Comparison of ENCODE assay signal across 1 cellular context in the genomic region with DNA sequence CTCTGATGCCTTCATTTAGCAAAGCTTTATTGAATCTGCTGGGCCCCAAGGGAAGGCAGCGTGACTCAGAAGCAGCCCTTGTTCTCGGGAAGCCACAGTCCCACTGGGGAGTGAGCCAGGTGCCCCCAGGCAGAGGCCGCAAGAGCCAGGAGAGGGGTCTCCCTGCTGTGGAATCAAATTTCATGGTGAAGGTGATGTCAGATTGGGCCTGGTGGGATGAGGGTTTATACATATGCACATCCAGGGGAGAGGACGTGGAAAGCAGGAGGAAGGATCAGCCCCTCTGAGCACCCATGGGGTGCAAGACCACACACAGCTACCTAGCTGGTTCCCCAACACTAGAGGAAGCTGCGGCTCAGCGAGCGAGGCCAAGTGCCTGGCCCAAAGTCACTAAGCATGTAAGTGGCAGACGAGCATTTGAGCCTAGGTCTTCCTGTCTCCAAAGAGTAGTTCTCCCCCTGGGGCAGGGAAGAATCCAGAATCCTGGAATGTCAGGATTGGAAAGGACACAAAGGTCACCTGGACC.
TF ChIP-seq lines count a peak whose summit lies in the region.

No MANE protein-coding gene starts in this region.

TF ChIP-seq in HEK293, 187 proteins besides CTCF, POLR2A, EP300 and RAD21 (continued from another document and continues in another):
- TF ChIP-seq, protein P1, sequence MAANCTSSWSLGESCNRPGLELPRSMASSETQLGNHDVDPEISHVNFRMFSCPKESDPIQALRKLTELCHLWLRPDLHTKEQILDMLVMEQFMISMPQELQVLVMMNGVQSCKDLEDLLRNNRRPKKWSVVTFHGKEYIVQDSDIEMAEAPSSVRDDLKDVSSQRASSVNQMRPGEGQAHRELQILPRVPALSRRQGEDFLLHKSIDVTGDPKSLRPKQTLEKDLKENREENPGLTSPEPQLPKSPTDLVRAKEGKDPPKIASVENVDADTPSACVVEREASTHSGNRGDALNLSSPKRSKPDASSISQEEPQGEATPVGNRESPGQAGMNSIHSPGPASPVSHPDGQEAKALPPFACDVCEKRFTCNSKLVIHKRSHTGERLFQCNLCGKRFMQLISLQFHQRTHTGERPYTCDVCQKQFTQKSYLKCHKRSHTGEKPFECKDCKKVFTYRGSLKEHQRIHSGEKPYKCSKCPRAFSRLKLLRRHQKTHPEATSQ (tag by site-specific recombination; IDR thresholded peaks at IDR 0.05): no peak
- TF ChIP-seq ZNF133 (tag by site-specific recombination; IDR thresholded peaks at IDR 0.05): no peak
- TF ChIP-seq ZNF366 (tag by site-specific recombination; conservative IDR thresholded peaks at IDR 0.05): 0 out of 2 replicates have a peak, but pooled peaks have one; percentile 32
- TF ChIP-seq, protein P2, sequence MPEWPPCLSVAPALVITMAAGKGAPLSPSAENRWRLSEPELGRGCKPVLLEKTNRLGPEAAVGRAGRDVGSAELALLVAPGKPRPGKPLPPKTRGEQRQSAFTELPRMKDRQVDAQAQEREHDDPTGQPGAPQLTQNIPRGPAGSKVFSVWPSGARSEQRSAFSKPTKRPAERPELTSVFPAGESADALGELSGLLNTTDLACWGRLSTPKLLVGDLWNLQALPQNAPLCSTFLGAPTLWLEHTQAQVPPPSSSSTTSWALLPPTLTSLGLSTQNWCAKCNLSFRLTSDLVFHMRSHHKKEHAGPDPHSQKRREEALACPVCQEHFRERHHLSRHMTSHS (tag by site-specific recombination; IDR thresholded peaks at IDR 0.05): no peak
- TF ChIP-seq, protein P3, sequence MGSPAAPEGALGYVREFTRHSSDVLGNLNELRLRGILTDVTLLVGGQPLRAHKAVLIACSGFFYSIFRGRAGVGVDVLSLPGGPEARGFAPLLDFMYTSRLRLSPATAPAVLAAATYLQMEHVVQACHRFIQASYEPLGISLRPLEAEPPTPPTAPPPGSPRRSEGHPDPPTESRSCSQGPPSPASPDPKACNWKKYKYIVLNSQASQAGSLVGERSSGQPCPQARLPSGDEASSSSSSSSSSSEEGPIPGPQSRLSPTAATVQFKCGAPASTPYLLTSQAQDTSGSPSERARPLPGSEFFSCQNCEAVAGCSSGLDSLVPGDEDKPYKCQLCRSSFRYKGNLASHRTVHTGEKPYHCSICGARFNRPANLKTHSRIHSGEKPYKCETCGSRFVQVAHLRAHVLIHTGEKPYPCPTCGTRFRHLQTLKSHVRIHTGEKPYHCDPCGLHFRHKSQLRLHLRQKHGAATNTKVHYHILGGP (tag by site-specific recombination; IDR thresholded peaks at IDR 0.05): no peak
- TF ChIP-seq ZNF830 (tag by site-specific recombination; IDR thresholded peaks at IDR 0.05; ENCODE audit: low read depth): no peak
- TF ChIP-seq ZNF341 (tag by site-specific recombination; IDR thresholded peaks at IDR 0.05; ENCODE audit: low read depth): peak; percentile 80
- TF ChIP-seq REPIN1 (tag by site-specific recombination; IDR thresholded peaks at IDR 0.05; ENCODE audit: low read depth): no peak
- TF ChIP-seq, protein P4, sequence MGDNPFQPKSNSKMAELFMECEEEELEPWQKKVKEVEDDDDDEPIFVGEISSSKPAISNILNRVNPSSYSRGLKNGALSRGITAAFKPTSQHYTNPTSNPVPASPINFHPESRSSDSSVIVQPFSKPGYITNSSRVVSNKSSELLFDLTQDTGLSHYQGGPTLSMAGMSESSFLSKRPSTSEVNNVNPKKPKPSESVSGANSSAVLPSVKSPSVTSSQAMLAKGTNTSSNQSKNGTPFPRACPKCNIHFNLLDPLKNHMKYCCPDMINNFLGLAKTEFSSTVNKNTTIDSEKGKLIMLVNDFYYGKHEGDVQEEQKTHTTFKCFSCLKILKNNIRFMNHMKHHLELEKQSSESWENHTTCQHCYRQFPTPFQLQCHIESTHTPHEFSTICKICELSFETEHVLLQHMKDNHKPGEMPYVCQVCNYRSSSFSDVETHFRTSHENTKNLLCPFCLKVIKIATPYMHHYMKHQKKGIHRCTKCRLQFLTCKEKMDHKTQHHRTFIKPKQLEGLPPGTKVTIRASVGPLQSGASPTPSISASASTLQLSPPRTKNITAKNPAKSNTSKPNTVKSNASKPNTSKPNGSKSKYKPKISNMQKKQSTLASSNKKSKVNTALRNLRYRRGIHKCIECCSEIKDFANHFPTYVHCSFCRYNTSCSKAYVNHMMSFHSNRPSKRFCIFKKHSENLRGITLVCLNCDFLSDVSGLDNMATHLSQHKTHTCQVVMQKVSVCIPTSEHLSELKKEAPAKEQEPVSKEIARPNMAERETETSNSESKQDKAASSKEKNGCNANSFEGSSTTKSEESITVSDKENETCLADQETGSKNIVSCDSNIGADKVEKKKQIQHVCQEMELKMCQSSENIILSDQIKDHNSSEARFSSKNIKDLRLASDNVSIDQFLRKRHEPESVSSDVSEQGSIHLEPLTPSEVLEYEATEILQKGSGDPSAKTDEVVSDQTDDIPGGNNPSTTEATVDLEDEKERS (tag by site-specific recombination; IDR thresholded peaks at IDR 0.05): no peak
- TF ChIP-seq ZNF175 (tag by site-specific recombination; IDR thresholded peaks at IDR 0.05): no peak
- no peak for TF ChIP-seq OVOL3 (tag by site-specific recombination; IDR thresholded peaks at IDR 0.05)
- no peak for TF ChIP-seq ZNF549 (tag by site-specific recombination; IDR thresholded peaks at IDR 0.05)
- no peak for TF ChIP-seq ZNF544 (tag by site-specific recombination; IDR thresholded peaks at IDR 0.05)
- TF ChIP-seq ZNF768 (tag by site-specific recombination; IDR thresholded peaks at IDR 0.05): no peak
- TF ChIP-seq RBAK (tag by site-specific recombination; IDR thresholded peaks at IDR 0.05): no peak
- peak; percentile 61 for TF ChIP-seq ZNF629 (tag by site-specific recombination; IDR thresholded peaks at IDR 0.05)
- TF ChIP-seq MEIS1 (CRISPR knock-in tag; IDR thresholded peaks at IDR 0.05; ENCODE audit: borderline replicate concordance): no peak
- TF ChIP-seq ZBTB48 (tag by site-specific recombination; IDR thresholded peaks at IDR 0.05): peak; percentile 43; the same call in 1 of the 2 replicates
- TF ChIP-seq, protein P5, sequence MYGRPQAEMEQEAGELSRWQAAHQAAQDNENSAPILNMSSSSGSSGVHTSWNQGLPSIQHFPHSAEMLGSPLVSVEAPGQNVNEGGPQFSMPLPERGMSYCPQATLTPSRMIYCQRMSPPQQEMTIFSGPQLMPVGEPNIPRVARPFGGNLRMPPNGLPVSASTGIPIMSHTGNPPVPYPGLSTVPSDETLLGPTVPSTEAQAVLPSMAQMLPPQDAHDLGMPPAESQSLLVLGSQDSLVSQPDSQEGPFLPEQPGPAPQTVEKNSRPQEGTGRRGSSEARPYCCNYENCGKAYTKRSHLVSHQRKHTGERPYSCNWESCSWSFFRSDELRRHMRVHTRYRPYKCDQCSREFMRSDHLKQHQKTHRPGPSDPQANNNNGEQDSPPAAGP (tag by site-specific recombination; IDR thresholded peaks at IDR 0.05): no peak
- no peak for TF ChIP-seq ZNF433 (tag by site-specific recombination; IDR thresholded peaks at IDR 0.05; ENCODE audit: low read depth)
- TF ChIP-seq KLF8 (tag by site-specific recombination; IDR thresholded peaks at IDR 0.05): no peak
- TF ChIP-seq ZNF2 (tag by site-specific recombination; IDR thresholded peaks at IDR 0.05): peak; percentile 34; the same call in 1 of the 2 replicates
- TF ChIP-seq ZNF776 (tag by site-specific recombination; IDR thresholded peaks at IDR 0.05; ENCODE audit: borderline replicate concordance): no peak
- TF ChIP-seq ZNF354C (tag by site-specific recombination; IDR thresholded peaks at IDR 0.05; ENCODE audit: borderline replicate concordance, low read depth): no peak
- peak; percentile 53 for TF ChIP-seq ZEB2 (tag by site-specific recombination; IDR thresholded peaks at IDR 0.05)
- TF ChIP-seq ZNF521 (tag by site-specific recombination; IDR thresholded peaks at IDR 0.05): no peak
- no peak for TF ChIP-seq PRDM1 (tag by site-specific recombination; IDR thresholded peaks at IDR 0.05)
- TF ChIP-seq ZNF248 (tag by site-specific recombination; IDR thresholded peaks at IDR 0.05): no peak
- TF ChIP-seq, protein P6, sequence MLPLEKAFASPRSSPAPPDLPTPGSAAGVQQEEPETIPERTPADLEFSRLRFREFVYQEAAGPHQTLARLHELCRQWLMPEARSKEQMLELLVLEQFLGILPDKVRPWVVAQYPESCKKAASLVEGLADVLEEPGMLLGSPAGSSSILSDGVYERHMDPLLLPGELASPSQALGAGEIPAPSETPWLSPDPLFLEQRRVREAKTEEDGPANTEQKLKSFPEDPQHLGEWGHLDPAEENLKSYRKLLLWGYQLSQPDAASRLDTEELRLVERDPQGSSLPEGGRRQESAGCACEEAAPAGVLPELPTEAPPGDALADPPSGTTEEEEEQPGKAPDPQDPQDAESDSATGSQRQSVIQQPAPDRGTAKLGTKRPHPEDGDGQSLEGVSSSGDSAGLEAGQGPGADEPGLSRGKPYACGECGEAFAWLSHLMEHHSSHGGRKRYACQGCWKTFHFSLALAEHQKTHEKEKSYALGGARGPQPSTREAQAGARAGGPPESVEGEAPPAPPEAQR (tag by site-specific recombination; IDR thresholded peaks at IDR 0.05): no peak
- no peak for TF ChIP-seq SCRT1 (tag by site-specific recombination; IDR thresholded peaks at IDR 0.05; ENCODE audit: borderline replicate concordance)
- TF ChIP-seq, protein P7, sequence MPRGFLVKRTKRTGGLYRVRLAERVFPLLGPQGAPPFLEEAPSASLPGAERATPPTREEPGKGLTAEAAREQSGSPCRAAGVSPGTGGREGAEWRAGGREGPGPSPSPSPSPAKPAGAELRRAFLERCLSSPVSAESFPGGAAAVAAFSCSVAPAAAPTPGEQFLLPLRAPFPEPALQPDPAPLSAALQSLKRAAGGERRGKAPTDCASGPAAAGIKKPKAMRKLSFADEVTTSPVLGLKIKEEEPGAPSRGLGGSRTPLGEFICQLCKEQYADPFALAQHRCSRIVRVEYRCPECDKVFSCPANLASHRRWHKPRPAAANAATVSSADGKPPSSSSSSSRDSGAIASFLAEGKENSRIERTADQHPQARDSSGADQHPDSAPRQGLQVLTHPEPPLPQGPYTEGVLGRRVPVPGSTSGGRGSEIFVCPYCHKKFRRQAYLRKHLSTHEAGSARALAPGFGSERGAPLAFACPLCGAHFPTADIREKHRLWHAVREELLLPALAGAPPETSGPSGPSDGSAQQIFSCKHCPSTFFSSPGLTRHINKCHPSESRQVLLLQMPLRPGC (tag by site-specific recombination; IDR thresholded peaks at IDR 0.05): no peak
- TF ChIP-seq ZNF394 (tag by site-specific recombination; IDR thresholded peaks at IDR 0.05; ENCODE audit: borderline replicate concordance): peak; percentile 53; the same call in 1 of the 2 replicates
- TF ChIP-seq ZNF138 (tag by site-specific recombination; IDR thresholded peaks at IDR 0.05; ENCODE audit: borderline replicate concordance): no peak
- no peak for TF ChIP-seq ZSCAN30 (tag by site-specific recombination; IDR thresholded peaks at IDR 0.05)
- no peak for TF ChIP-seq ZSCAN23 (tag by site-specific recombination; IDR thresholded peaks at IDR 0.05)
- TF ChIP-seq ZFP41 (tag by site-specific recombination; IDR thresholded peaks at IDR 0.05; ENCODE audit: borderline replicate concordance): no peak
- peak; percentile 57 for TF ChIP-seq SP7 (tag by site-specific recombination; IDR thresholded peaks at IDR 0.05)
- TF ChIP-seq ZNF10 (tag by site-specific recombination; IDR thresholded peaks at IDR 0.05): no peak
- TF ChIP-seq ZNF701 (tag by site-specific recombination; IDR thresholded peaks at IDR 0.05): no peak
- TF ChIP-seq TCF7L2 (IDR thresholded peaks at IDR 0.05; ENCODE audit: borderline replicate concordance, low read depth, low read length): no peak
- no peak for TF ChIP-seq YY2 (tag by site-specific recombination; IDR thresholded peaks at IDR 0.05)
- TF ChIP-seq, protein P8, sequence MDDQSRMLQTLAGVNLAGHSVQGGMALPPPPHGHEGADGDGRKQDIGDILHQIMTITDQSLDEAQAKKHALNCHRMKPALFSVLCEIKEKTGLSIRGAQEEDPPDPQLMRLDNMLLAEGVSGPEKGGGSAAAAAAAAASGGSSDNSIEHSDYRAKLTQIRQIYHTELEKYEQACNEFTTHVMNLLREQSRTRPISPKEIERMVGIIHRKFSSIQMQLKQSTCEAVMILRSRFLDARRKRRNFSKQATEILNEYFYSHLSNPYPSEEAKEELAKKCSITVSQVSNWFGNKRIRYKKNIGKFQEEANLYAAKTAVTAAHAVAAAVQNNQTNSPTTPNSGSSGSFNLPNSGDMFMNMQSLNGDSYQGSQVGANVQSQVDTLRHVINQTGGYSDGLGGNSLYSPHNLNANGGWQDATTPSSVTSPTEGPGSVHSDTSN (CRISPR knock-in tag; IDR thresholded peaks at IDR 0.05): no peak
- no peak for TF ChIP-seq ZNF311 (tag by site-specific recombination; IDR thresholded peaks at IDR 0.05; ENCODE audit: borderline replicate concordance)
- TF ChIP-seq GLI2 (tag by site-specific recombination; IDR thresholded peaks at IDR 0.05; ENCODE audit: borderline replicate concordance, low read depth): no peak
- TF ChIP-seq TRIM28 (IDR thresholded peaks at IDR 0.05; ENCODE audit: borderline replicate concordance, low read length): peak; percentile 69; the same call in 1 of the 2 replicates
- no peak for TF ChIP-seq ZNF416 (tag by site-specific recombination; IDR thresholded peaks at IDR 0.05)
- TF ChIP-seq ZNF555 (tag by site-specific recombination; conservative IDR thresholded peaks at IDR 0.05): no peak
- TF ChIP-seq ZNF624 (tag by site-specific recombination; IDR thresholded peaks at IDR 0.05): no peak
- TF ChIP-seq, protein P9, sequence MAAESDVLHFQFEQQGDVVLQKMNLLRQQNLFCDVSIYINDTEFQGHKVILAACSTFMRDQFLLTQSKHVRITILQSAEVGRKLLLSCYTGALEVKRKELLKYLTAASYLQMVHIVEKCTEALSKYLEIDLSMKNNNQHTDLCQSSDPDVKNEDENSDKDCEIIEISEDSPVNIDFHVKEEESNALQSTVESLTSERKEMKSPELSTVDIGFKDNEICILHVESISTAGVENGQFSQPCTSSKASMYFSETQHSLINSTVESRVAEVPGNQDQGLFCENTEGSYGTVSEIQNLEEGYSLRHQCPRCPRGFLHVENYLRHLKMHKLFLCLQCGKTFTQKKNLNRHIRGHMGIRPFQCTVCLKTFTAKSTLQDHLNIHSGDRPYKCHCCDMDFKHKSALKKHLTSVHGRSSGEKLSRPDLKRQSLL (tag by site-specific recombination; IDR thresholded peaks at IDR 0.05): no peak
- no peak for TF ChIP-seq ZNF785 (tag by site-specific recombination; IDR thresholded peaks at IDR 0.05)
- TF ChIP-seq SALL2 (tag by site-specific recombination; IDR thresholded peaks at IDR 0.05; ENCODE audit: borderline replicate concordance): no peak
- no peak for TF ChIP-seq SETDB1 (IDR thresholded peaks at IDR 0.05; ENCODE audit: insufficient read length, low read length)
- no peak for TF ChIP-seq ZNF623 (tag by site-specific recombination; IDR thresholded peaks at IDR 0.05)
- no peak for TF ChIP-seq ZNF324 (tag by site-specific recombination; IDR thresholded peaks at IDR 0.05)
